ENCODE assay signal across 1 cellular context in the genomic region with DNA sequence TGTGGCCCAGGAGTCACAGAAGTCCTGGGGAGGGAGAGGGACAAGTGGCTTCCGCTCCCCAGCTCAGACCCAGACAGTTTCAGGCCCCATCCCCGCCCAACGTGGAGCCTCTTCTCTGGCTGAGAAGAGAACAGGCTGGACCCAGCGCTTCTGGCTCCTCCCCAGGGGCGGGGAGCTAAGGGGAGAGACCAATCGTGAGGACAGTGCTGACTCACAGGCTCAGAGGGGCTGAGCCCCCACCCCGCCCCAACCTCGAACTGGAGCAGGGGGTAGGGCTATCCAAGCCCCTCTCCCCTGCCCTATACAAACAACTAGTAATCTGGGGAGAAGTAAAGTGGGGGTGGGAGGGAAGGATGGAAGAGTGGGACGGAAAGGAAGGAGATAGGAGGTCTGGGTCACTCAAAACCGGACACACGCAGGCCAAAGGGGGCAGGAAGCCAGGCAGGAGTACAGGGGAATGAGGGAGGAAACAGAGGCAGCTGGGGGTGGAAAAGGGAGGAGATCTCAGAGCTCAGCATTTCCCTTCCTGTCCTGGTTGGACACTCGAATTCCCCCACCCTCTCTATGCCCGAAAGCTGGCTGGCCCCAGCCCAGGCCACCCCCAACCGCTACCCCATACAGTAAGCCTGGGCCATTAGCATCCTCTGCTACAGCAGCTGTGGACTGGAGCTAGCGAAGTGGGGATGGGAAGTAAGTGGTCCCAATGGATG.
TF ChIP-seq lines count a peak whose summit lies in the region.

A gene with protein sequence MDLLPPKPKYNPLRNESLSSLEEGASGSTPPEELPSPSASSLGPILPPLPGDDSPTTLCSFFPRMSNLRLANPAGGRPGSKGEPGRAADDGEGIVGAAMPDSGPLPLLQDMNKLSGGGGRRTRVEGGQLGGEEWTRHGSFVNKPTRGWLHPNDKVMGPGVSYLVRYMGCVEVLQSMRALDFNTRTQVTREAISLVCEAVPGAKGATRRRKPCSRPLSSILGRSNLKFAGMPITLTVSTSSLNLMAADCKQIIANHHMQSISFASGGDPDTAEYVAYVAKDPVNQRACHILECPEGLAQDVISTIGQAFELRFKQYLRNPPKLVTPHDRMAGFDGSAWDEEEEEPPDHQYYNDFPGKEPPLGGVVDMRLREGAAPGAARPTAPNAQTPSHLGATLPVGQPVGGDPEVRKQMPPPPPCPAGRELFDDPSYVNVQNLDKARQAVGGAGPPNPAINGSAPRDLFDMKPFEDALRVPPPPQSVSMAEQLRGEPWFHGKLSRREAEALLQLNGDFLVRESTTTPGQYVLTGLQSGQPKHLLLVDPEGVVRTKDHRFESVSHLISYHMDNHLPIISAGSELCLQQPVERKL (minus strand): TSS at position 117 of the 710 bp plus-strand sequence. CDS start 221 bp downstream, outside the sequence.

TF ChIP-seq in HepG2, 621 proteins besides CTCF, POLR2A, EP300 and RAD21 (continued from another document and continues in another):
- TF ChIP-seq ZBTB3 (CRISPR knock-in tag; IDR thresholded peaks at IDR 0.05; ENCODE audit: borderline replicate concordance, low read depth), result no peak
- TF ChIP-seq NCOA2 (CRISPR knock-in tag; IDR thresholded peaks at IDR 0.05), result no peak
- TF ChIP-seq KLF15 (CRISPR knock-in tag; IDR thresholded peaks at IDR 0.05; ENCODE audit: borderline replicate concordance), result no peak
- TF ChIP-seq, protein P1, sequence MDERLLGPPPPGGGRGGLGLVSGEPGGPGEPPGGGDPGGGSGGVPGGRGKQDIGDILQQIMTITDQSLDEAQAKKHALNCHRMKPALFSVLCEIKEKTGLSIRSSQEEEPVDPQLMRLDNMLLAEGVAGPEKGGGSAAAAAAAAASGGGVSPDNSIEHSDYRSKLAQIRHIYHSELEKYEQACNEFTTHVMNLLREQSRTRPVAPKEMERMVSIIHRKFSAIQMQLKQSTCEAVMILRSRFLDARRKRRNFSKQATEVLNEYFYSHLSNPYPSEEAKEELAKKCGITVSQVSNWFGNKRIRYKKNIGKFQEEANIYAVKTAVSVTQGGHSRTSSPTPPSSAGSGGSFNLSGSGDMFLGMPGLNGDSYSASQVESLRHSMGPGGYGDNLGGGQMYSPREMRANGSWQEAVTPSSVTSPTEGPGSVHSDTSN (CRISPR knock-in tag; IDR thresholded peaks at IDR 0.05), result no peak
- no peak for TF ChIP-seq ARNT (IDR thresholded peaks at IDR 0.05)
- TF ChIP-seq THAP11 (CRISPR knock-in tag; IDR thresholded peaks at IDR 0.05), result peak; percentile 34; the same call in 1 of the 2 replicates
- no peak for TF ChIP-seq ZFP41 (CRISPR knock-in tag; IDR thresholded peaks at IDR 0.05; ENCODE audit: borderline replicate concordance)
- TF ChIP-seq, protein P2, sequence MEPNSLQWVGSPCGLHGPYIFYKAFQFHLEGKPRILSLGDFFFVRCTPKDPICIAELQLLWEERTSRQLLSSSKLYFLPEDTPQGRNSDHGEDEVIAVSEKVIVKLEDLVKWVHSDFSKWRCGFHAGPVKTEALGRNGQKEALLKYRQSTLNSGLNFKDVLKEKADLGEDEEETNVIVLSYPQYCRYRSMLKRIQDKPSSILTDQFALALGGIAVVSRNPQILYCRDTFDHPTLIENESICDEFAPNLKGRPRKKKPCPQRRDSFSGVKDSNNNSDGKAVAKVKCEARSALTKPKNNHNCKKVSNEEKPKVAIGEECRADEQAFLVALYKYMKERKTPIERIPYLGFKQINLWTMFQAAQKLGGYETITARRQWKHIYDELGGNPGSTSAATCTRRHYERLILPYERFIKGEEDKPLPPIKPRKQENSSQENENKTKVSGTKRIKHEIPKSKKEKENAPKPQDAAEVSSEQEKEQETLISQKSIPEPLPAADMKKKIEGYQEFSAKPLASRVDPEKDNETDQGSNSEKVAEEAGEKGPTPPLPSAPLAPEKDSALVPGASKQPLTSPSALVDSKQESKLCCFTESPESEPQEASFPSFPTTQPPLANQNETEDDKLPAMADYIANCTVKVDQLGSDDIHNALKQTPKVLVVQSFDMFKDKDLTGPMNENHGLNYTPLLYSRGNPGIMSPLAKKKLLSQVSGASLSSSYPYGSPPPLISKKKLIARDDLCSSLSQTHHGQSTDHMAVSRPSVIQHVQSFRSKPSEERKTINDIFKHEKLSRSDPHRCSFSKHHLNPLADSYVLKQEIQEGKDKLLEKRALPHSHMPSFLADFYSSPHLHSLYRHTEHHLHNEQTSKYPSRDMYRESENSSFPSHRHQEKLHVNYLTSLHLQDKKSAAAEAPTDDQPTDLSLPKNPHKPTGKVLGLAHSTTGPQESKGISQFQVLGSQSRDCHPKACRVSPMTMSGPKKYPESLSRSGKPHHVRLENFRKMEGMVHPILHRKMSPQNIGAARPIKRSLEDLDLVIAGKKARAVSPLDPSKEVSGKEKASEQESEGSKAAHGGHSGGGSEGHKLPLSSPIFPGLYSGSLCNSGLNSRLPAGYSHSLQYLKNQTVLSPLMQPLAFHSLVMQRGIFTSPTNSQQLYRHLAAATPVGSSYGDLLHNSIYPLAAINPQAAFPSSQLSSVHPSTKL (CRISPR knock-in tag; IDR thresholded peaks at IDR 0.05), result no peak
- TF ChIP-seq, protein P3, sequence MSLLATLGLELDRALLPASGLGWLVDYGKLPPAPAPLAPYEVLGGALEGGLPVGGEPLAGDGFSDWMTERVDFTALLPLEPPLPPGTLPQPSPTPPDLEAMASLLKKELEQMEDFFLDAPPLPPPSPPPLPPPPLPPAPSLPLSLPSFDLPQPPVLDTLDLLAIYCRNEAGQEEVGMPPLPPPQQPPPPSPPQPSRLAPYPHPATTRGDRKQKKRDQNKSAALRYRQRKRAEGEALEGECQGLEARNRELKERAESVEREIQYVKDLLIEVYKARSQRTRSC (CRISPR knock-in tag; IDR thresholded peaks at IDR 0.05; ENCODE audit: low read depth), result no peak
- TF ChIP-seq ARNT2 (CRISPR knock-in tag; IDR thresholded peaks at IDR 0.05; ENCODE audit: low read depth), result no peak
- TF ChIP-seq, protein P4, sequence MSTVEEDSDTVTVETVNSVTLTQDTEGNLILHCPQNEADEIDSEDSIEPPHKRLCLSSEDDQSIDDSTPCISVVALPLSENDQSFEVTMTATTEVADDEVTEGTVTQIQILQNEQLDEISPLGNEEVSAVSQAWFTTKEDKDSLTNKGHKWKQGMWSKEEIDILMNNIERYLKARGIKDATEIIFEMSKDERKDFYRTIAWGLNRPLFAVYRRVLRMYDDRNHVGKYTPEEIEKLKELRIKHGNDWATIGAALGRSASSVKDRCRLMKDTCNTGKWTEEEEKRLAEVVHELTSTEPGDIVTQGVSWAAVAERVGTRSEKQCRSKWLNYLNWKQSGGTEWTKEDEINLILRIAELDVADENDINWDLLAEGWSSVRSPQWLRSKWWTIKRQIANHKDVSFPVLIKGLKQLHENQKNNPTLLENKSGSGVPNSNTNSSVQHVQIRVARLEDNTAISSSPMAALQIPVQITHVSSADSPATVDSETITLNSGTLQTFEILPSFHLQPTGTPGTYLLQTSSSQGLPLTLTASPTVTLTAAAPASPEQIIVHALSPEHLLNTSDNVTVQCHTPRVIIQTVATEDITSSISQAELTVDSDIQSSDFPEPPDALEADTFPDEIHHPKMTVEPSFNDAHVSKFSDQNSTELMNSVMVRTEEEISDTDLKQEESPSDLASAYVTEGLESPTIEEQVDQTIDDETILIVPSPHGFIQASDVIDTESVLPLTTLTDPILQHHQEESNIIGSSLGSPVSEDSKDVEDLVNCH (CRISPR knock-in tag; IDR thresholded peaks at IDR 0.05), result no peak
- no peak for TF ChIP-seq ZNF510 (CRISPR knock-in tag; IDR thresholded peaks at IDR 0.05; ENCODE audit: low read depth)
- TF ChIP-seq ZNF562 (CRISPR knock-in tag; IDR thresholded peaks at IDR 0.05; ENCODE audit: borderline replicate concordance), result no peak
- TF ChIP-seq SCMH1 (CRISPR knock-in tag; IDR thresholded peaks at IDR 0.05; ENCODE audit: borderline replicate concordance), result no peak
- 0 out of 2 replicates have a peak, but pooled peaks have one; percentile 6 for TF ChIP-seq FOXK1 (CRISPR knock-in tag; IDR thresholded peaks at IDR 0.05; ENCODE audit: borderline replicate concordance, low read depth)
- TF ChIP-seq PRMT3 (CRISPR knock-in tag; IDR thresholded peaks at IDR 0.05; ENCODE audit: borderline replicate concordance, low read depth), result no peak
- 0 out of 2 replicates have a peak, but pooled peaks have one; percentile 27 for TF ChIP-seq ZSCAN25 (CRISPR knock-in tag; IDR thresholded peaks at IDR 0.05)
- 0 out of 2 replicates have a peak, but pooled peaks have one; percentile 51 for TF ChIP-seq SP4 (CRISPR knock-in tag; IDR thresholded peaks at IDR 0.05)
- no peak for TF ChIP-seq ZNF354B (CRISPR knock-in tag; IDR thresholded peaks at IDR 0.05)
- TF ChIP-seq DMAP1 (CRISPR knock-in tag; IDR thresholded peaks at IDR 0.05), result no peak
- no peak for TF ChIP-seq TGIF2 (CRISPR knock-in tag; IDR thresholded peaks at IDR 0.05)
- TF ChIP-seq MAFG (CRISPR knock-in tag; IDR thresholded peaks at IDR 0.05), result no peak
- TF ChIP-seq KMT2A (CRISPR knock-in tag; IDR thresholded peaks at IDR 0.05), result 0 out of 2 replicates have a peak, but pooled peaks have one; percentile 30
- no peak for TF ChIP-seq ZNF713 (CRISPR knock-in tag; IDR thresholded peaks at IDR 0.05)
- no peak for TF ChIP-seq TMF1 (CRISPR knock-in tag; IDR thresholded peaks at IDR 0.05; ENCODE audit: low read depth)
- TF ChIP-seq, protein P5, sequence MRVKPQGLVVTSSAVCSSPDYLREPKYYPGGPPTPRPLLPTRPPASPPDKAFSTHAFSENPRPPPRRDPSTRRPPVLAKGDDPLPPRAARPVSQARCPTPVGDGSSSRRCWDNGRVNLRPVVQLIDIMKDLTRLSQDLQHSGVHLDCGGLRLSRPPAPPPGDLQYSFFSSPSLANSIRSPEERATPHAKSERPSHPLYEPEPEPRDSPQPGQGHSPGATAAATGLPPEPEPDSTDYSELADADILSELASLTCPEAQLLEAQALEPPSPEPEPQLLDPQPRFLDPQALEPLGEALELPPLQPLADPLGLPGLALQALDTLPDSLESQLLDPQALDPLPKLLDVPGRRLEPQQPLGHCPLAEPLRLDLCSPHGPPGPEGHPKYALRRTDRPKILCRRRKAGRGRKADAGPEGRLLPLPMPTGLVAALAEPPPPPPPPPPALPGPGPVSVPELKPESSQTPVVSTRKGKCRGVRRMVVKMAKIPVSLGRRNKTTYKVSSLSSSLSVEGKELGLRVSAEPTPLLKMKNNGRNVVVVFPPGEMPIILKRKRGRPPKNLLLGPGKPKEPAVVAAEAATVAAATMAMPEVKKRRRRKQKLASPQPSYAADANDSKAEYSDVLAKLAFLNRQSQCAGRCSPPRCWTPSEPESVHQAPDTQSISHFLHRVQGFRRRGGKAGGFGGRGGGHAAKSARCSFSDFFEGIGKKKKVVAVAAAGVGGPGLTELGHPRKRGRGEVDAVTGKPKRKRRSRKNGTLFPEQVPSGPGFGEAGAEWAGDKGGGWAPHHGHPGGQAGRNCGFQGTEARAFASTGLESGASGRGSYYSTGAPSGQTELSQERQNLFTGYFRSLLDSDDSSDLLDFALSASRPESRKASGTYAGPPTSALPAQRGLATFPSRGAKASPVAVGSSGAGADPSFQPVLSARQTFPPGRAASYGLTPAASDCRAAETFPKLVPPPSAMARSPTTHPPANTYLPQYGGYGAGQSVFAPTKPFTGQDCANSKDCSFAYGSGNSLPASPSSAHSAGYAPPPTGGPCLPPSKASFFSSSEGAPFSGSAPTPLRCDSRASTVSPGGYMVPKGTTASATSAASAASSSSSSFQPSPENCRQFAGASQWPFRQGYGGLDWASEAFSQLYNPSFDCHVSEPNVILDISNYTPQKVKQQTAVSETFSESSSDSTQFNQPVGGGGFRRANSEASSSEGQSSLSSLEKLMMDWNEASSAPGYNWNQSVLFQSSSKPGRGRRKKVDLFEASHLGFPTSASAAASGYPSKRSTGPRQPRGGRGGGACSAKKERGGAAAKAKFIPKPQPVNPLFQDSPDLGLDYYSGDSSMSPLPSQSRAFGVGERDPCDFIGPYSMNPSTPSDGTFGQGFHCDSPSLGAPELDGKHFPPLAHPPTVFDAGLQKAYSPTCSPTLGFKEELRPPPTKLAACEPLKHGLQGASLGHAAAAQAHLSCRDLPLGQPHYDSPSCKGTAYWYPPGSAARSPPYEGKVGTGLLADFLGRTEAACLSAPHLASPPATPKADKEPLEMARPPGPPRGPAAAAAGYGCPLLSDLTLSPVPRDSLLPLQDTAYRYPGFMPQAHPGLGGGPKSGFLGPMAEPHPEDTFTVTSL (CRISPR knock-in tag; IDR thresholded peaks at IDR 0.05; ENCODE audit: borderline replicate concordance), result no peak
- TF ChIP-seq, protein P6, sequence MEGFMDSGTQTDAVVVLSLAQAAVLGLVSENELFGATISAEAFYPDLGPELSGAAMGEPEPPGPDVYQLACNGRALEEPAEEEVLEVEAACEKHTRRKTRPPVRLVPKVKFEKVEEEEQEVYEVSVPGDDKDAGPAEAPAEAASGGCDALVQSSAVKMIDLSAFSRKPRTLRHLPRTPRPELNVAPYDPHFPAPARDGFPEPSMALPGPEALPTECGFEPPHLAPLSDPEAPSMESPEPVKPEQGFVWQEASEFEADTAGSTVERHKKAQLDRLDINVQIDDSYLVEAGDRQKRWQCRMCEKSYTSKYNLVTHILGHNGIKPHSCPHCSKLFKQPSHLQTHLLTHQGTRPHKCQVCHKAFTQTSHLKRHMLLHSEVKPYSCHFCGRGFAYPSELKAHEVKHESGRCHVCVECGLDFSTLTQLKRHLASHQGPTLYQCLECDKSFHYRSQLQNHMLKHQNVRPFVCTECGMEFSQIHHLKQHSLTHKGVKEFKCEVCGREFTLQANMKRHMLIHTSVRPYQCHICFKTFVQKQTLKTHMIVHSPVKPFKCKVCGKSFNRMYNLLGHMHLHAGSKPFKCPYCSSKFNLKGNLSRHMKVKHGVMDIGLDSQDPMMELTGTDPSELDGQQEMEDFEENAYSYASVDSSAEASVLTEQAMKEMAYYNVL (CRISPR knock-in tag; IDR thresholded peaks at IDR 0.05; ENCODE audit: borderline replicate concordance), result 0 out of 2 replicates have a peak, but pooled peaks have one; percentile 26
- TF ChIP-seq ZNF678 (CRISPR knock-in tag; IDR thresholded peaks at IDR 0.05), result no peak
- TF ChIP-seq ZNF253 (CRISPR knock-in tag; IDR thresholded peaks at IDR 0.05; ENCODE audit: borderline replicate concordance), result no peak
- TF ChIP-seq RELA (CRISPR knock-in tag; IDR thresholded peaks at IDR 0.05), result no peak
- no peak for TF ChIP-seq ZFP90 (CRISPR knock-in tag; IDR thresholded peaks at IDR 0.05; ENCODE audit: borderline replicate concordance)
- no peak for TF ChIP-seq MLLT10 (CRISPR knock-in tag; IDR thresholded peaks at IDR 0.05)
- peak; percentile 65 for TF ChIP-seq NFYC (CRISPR knock-in tag; IDR thresholded peaks at IDR 0.05)
- TF ChIP-seq ZNF431 (CRISPR knock-in tag; IDR thresholded peaks at IDR 0.05; ENCODE audit: borderline replicate concordance, low read depth), result no peak
- TF ChIP-seq, protein P7, sequence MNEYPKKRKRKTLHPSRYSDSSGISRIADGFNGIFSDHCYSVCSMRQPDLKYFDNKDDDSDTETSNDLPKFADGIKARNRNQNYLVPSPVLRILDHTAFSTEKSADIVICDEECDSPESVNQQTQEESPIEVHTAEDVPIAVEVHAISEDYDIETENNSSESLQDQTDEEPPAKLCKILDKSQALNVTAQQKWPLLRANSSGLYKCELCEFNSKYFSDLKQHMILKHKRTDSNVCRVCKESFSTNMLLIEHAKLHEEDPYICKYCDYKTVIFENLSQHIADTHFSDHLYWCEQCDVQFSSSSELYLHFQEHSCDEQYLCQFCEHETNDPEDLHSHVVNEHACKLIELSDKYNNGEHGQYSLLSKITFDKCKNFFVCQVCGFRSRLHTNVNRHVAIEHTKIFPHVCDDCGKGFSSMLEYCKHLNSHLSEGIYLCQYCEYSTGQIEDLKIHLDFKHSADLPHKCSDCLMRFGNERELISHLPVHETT (CRISPR knock-in tag; conservative IDR thresholded peaks at IDR 0.05), result no peak
- no peak for TF ChIP-seq NR3C1 (CRISPR knock-in tag; IDR thresholded peaks at IDR 0.05)
- TF ChIP-seq JDP2 (CRISPR knock-in tag; IDR thresholded peaks at IDR 0.05; ENCODE audit: borderline replicate concordance), result no peak
- TF ChIP-seq SP2 (CRISPR knock-in tag; IDR thresholded peaks at IDR 0.05), result peak; percentile 41; the same call in 1 of the 2 replicates
- peak; percentile 35; the same call in 1 of the 2 replicates for TF ChIP-seq SIN3A (IDR thresholded peaks at IDR 0.05; ENCODE audit: borderline replicate concordance, low read depth, low read length)
- 0 out of 2 replicates have a peak, but pooled peaks have one; percentile 42 for TF ChIP-seq AKAP8 (CRISPR knock-in tag; IDR thresholded peaks at IDR 0.05)
- no peak for TF ChIP-seq ATRX (CRISPR knock-in tag; IDR thresholded peaks at IDR 0.05; ENCODE audit: borderline replicate concordance)
